8 cellular contexts compared by ENCODE assay signal in genomic region chr5:172274951-172275753, GRCh38. TPM values are rescaled to one million over a fixed set of nuclear protein-coding genes. Genes with fewer than 3 reads are reported as not detected.
DNase-seq lines count a peak whose midpoint lies in the region; ATAC-seq, FAIRE-seq and TF ChIP-seq lines count a peak whose summit lies in the region.

No MANE protein-coding gene starts in this region.

- no peak for FAIRE-seq in frontal cortex (lab: Jason Lieb, UNC)

- DNase-seq in ELR (ENCODE audit: low read depth) (peak; percentile 32), SJSA1 (ENCODE audit: low read depth in 1 of 2, low spot score in 2 of 2) (peak; percentile 36 to 61), sciatic nerve (ENCODE audit: low spot score) (no peak), colonic mucosa (no peak), frontal cortex (ENCODE audit: low spot score in 2 of 2) (no peak), MG63 (no peak), NCI-H526 (lab: John Stamatoyannopoulos, UW) (no peak)
- no peak for DNase-seq in activated naive CD8-positive, alpha-beta T cell treated with anti-CD3 and anti-CD28 coated beads, Interleukin-2, amount 10 ng/mL, durations not matched to agents 7 days and 5 days

- intact Hi-C loops in sciatic nerve (cut with DNase I) = no loop called here
- intact Hi-C loops in colonic mucosa (cut with DNase I) = no loop called here

- H3K4me3 Mint-ChIP-seq in activated naive CD8-positive, alpha-beta T cell treated with anti-CD3 and anti-CD28 coated beads, Interleukin-2, amount 10 ng/mL, durations not matched to agents 7 days and 5 days = no peak overlapping the region

- H3K27me3 ChIP-seq in SJSA1 (replicated peaks) (no peaks in the 10 kb centered on the region), colonic mucosa (no peaks in the 10 kb centered on the region), MG63 (no peaks in the 10 kb centered on the region)

- H3K9me3 Mint-ChIP-seq in activated naive CD8-positive, alpha-beta T cell treated with anti-CD3 and anti-CD28 coated beads, Interleukin-2, amount 10 ng/mL, durations not matched to agents 7 days and 5 days = no peaks in the 10 kb centered on the region

- H3K4me3 ChIP-seq in SJSA1 (no peak overlapping the region), colonic mucosa (no peak overlapping the region), MG63 (no peak overlapping the region)

- peaks cover 12% of the 10 kb centered on the region for H3K4me1 Mint-ChIP-seq in activated naive CD8-positive, alpha-beta T cell treated with anti-CD3 and anti-CD28 coated beads, Interleukin-2, amount 10 ng/mL, durations not matched to agents 7 days and 5 days

- peaks cover 33% of the 10 kb centered on the region for H3K4me1 ChIP-seq in SJSA1 (replicated peaks)
- no peaks in the 10 kb centered on the region for H3K4me1 ChIP-seq in colonic mucosa

- H3K27ac ChIP-seq in SJSA1 (no peak overlapping the region; the same call in none of the 2 replicates), colonic mucosa (no peak overlapping the region)

- POLR2A ChIA-PET in activated naive CD8-positive, alpha-beta T cell treated with anti-CD3 and anti-CD28 coated beads, Interleukin-2, amount 10 ng/mL, durations not matched to agents 7 days and 5 days (lab: Charles Lee) = no interaction called here

- peak; percentile 47 for ATAC-seq in activated naive CD8-positive, alpha-beta T cell treated with anti-CD3 and anti-CD28 coated beads, Interleukin-2, amount 10 ng/mL, durations not matched to agents 7 days and 5 days (ENCODE audit: low read depth)
- peak; percentile 55 for ATAC-seq in sciatic nerve

- no peak overlapping the region for H3K27ac Mint-ChIP-seq in activated naive CD8-positive, alpha-beta T cell treated with anti-CD3 and anti-CD28 coated beads, Interleukin-2, amount 10 ng/mL, durations not matched to agents 7 days and 5 days

- H3K36me3 ChIP-seq in SJSA1 = peaks cover 17% of the 10 kb centered on the region
- H3K36me3 ChIP-seq in colonic mucosa = no peaks in the 10 kb centered on the region
- peaks cover 3% of the 10 kb centered on the region for H3K36me3 ChIP-seq in MG63

- no peak overlapping the region for H3K9ac ChIP-seq in colonic mucosa (ENCODE audit: low read depth in 2 of 2, low read length in 2 of 2)

- H3K36me3 Mint-ChIP-seq in activated naive CD8-positive, alpha-beta T cell treated with anti-CD3 and anti-CD28 coated beads, Interleukin-2, amount 10 ng/mL, durations not matched to agents 7 days and 5 days = peaks cover 38% of the 10 kb centered on the region

- H3K9me3 ChIP-seq in SJSA1 (replicated peaks) (no peaks in the 10 kb centered on the region), colonic mucosa (no peaks in the 10 kb centered on the region), MG63 (no peaks in the 10 kb centered on the region)

- no peak for TF ChIP-seq CTCF in colonic mucosa (IDR thresholded peaks at IDR 0.05)

- H3K27me3 Mint-ChIP-seq in activated naive CD8-positive, alpha-beta T cell treated with anti-CD3 and anti-CD28 coated beads, Interleukin-2, amount 10 ng/mL, durations not matched to agents 7 days and 5 days = no peaks in the 10 kb centered on the region

RNA-seq across cellular contexts. Expression of gene UBTD2, which starts 8.4 kb away (rescaled TPM):
- total RNA-seq in SJSA1 (2014; rRNA removed; shearing (Covaris generic)) = 44.0 and 63.4 TPM in 2 replicates
- total RNA-seq in activated naive CD8-positive, alpha-beta T cell treated with anti-CD3 and anti-CD28 coated beads, Interleukin-2, amount 10 ng/mL, durations not matched to agents 7 days and 5 days = 1 to 10 TPM; 7.2 to 7.6 TPM
- total RNA-seq in sciatic nerve (29.2 TPM), colonic mucosa (10 to 100 TPM; 15.4 to 24.3 TPM), frontal cortex (67.3 TPM)
- total RNA-seq in MG63 (2014; rRNA removed; shearing (Covaris generic); ENCODE audit: low replicate concordance) = 28.8 and 43.0 TPM in 2 replicates

Comparison
In these comparisons a context has a peak if more than half of its experiments do, and no peak if none do; other contexts are left out.
1. DNase-seq: peak in ELR (single experiment) and SJSA1 (2 of 2); none in activated naive CD8-positive, alpha-beta T cell treated with anti-CD3 and anti-CD28 coated beads, Interleukin-2, amount 10 ng/mL, durations not matched to agents 7 days and 5 days (single experiment), sciatic nerve (single experiment), colonic mucosa (single experiment), frontal cortex (0 of 2), MG63 (single experiment) and NCI-H526 (0 of 2).